In genomic region chr6:35278708-35279107, GRCh38 we compare ENCODE assay signal across 25 cellular contexts.
"Had no signal": no experiment of that assay in that cellular context is flagged by ENCODE, and none has a peak within 500 bp of the region (broad histone marks: within the 10 kb centered on the region; RNA-seq: fewer than 3 reads in every experiment).

No MANE protein-coding gene starts in this region.

- H3K27ac ChIP-seq: brain microvascular endothelial cell, foreskin keratinocyte, heart right ventricle, neural progenitor cell, skin epidermis, stomach, thyroid gland, upper lobe of left lung, vagina, VCaP had no signal

- H3K4me3 ChIP-seq: heart right ventricle, neural progenitor cell, skin epidermis, stomach, thyroid gland, upper lobe of left lung, vagina had no signal

- H3K36me3 ChIP-seq: brain microvascular endothelial cell, neural progenitor cell had no signal

- ATAC-seq: activated CD4-positive, CD25-positive, alpha-beta regulatory T cell treated with anti-CD3 and anti-CD28 coated beads, Interleukin-2, amount 50 U/mL, for 24 hours; foreskin keratinocyte; left colon; naive thymus-derived CD8-positive, alpha-beta T cell; sciatic nerve; stimulated activated naive B cell treated with anti-CD40 and anti-IgM and Interleukin-4, amounts not matched to agents 10 μg/mL and 1 μg/mL and 100 μg/mL, for 72 hours had no signal

- H3K27me3 Mint-ChIP-seq: activated naive CD4-positive, alpha-beta T cell treated with anti-CD3 and anti-CD28 coated beads, Interleukin-2, amount 10 ng/mL, durations not matched to agents 7 days and 5 days; activated naive CD8-positive, alpha-beta T cell treated with anti-CD3 and anti-CD28 coated beads, Interleukin-2, amount 10 ng/mL, durations not matched to agents 7 days and 5 days; naive thymus-derived CD8-positive, alpha-beta T cell; stimulated activated naive B cell treated with anti-CD40 and anti-IgM and Interleukin-4, amounts not matched to agents 10 μg/mL and 1 μg/mL and 100 μg/mL, for 72 hours had no signal

- H3K9me3 Mint-ChIP-seq: activated naive CD4-positive, alpha-beta T cell treated with anti-CD3 and anti-CD28 coated beads, Interleukin-2, amount 10 ng/mL, durations not matched to agents 7 days and 5 days; activated naive CD8-positive, alpha-beta T cell treated with anti-CD3 and anti-CD28 coated beads, Interleukin-2, amount 10 ng/mL, durations not matched to agents 7 days and 5 days; naive thymus-derived CD8-positive, alpha-beta T cell; neural progenitor cell; stimulated activated naive B cell treated with anti-CD40 and anti-IgM and Interleukin-4, amounts not matched to agents 10 μg/mL and 1 μg/mL and 100 μg/mL, for 72 hours had no signal

- DNase-seq: activated CD4-positive, alpha-beta T cell treated with anti-CD3 and anti-CD28 coated beads for 48 hours; activated CD4-positive, alpha-beta T cell treated with anti-CD3 and anti-CD28 coated beads, Interleukin-2, amount 50 U/mL, for 48 hours; activated CD8-positive, alpha-beta memory T cell treated with anti-CD3 and anti-CD28 coated beads for 24 hours; activated gamma-delta T cell; activated naive CD4-positive, alpha-beta T cell treated with anti-CD3 and anti-CD28 coated beads, Interleukin-2, amount 10 ng/mL, durations not matched to agents 7 days and 5 days; activated naive CD8-positive, alpha-beta T cell treated with anti-CD3 and anti-CD28 coated beads, Interleukin-2, amount 10 ng/mL, durations not matched to agents 7 days and 5 days; brain microvascular endothelial cell; caudate nucleus; cortex of kidney; foreskin keratinocyte; heart right ventricle; islet precursor cell; left colon; naive thymus-derived CD8-positive, alpha-beta T cell; posterior cingulate gyrus; stimulated activated naive B cell treated with anti-CD40 and anti-IgM and Interleukin-4, amounts not matched to agents 10 μg/mL and 1 μg/mL and 100 μg/mL, for 72 hours; stomach; thyroid gland; upper lobe of left lung had no signal

- H3K4me3 Mint-ChIP-seq: activated naive CD4-positive, alpha-beta T cell treated with anti-CD3 and anti-CD28 coated beads, Interleukin-2, amount 10 ng/mL, durations not matched to agents 7 days and 5 days; activated naive CD8-positive, alpha-beta T cell treated with anti-CD3 and anti-CD28 coated beads, Interleukin-2, amount 10 ng/mL, durations not matched to agents 7 days and 5 days; naive thymus-derived CD8-positive, alpha-beta T cell; neural progenitor cell; stimulated activated naive B cell treated with anti-CD40 and anti-IgM and Interleukin-4, amounts not matched to agents 10 μg/mL and 1 μg/mL and 100 μg/mL, for 72 hours had no signal

- H3K27me3 ChIP-seq: brain microvascular endothelial cell, foreskin keratinocyte, heart right ventricle, neural progenitor cell, stomach, thyroid gland, upper lobe of left lung, vagina had no signal

- H3K4me1 ChIP-seq: foreskin keratinocyte, neural progenitor cell had no signal

- H3K9me3 ChIP-seq: heart right ventricle, stomach, thyroid gland, upper lobe of left lung, vagina had no signal

- H3K27ac Mint-ChIP-seq: activated naive CD4-positive, alpha-beta T cell treated with anti-CD3 and anti-CD28 coated beads, Interleukin-2, amount 10 ng/mL, durations not matched to agents 7 days and 5 days; activated naive CD8-positive, alpha-beta T cell treated with anti-CD3 and anti-CD28 coated beads, Interleukin-2, amount 10 ng/mL, durations not matched to agents 7 days and 5 days; stimulated activated naive B cell treated with anti-CD40 and anti-IgM and Interleukin-4, amounts not matched to agents 10 μg/mL and 1 μg/mL and 100 μg/mL, for 72 hours had no signal
